ENCODE assay signal across 25 cellular contexts in the genomic region with DNA sequence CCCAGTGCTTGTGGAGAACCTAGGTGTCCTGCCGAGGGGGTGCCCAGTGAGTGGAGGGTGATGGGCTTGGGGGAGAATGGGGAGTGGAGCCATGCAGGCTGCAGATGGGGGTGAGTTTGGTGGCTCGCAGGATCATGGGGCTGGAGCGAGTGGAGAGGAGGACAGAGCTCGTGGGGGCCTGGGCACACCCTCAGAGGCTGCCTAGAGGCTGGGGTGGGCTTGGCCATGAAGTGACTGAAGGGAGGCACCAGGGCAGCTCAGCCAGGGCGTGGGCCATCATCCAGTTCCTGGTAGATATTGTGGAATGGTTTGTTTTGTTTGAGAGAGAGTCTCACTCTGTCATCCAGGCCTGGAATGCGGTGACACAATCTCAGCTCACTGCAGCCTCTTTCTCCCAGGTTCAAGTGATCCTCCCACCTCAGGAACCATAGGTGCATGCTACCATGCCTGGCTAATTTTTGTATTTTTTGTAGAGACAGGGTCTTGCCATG. TPM values are rescaled to one million over a fixed set of nuclear protein-coding genes. Genes with fewer than 3 reads are reported as not detected.
DNase-seq lines count a peak whose midpoint lies in the region; ATAC-seq and TF ChIP-seq lines count a peak whose summit lies in the region.
"Had no signal": no experiment of that assay in that cellular context is flagged by ENCODE, and none has a peak within 500 bp of the region (broad histone marks: within the 10 kb centered on the region; RNA-seq: fewer than 3 reads in every experiment).

No MANE protein-coding gene starts in this region.

- H3K9me3 ChIP-seq in Panc1 (ENCODE audit: control insufficient read depth, insufficient read depth, low read depth, low read length) (no peaks in the 10 kb centered on the region), transverse colon (no peaks in the 10 kb centered on the region)
- H3K9me3 ChIP-seq: tibial artery had no signal

- whole genome bisulfite sequencing in transverse colon (ENCODE audit: low coverage in 1 of 2), 2 donors = 77% methylated on average over 6 of the region's 6 CpGs; no CpG with 5 or more reads in 1 of the 2 donors

- CTCF ChIA-PET in activated CD4-positive, alpha-beta T cell treated with anti-CD3 and anti-CD28 coated beads for 36 hours (lab: Charles Lee) = interaction anchor here (1.1 kb wide), 1 partner anchor 185 kb away, joined by 3 read pairs; no protein-coding TSS in a partner anchor
- CTCF ChIA-PET in Panc1 (lab: Charles Lee) = interaction anchor here (0.6 kb wide), 1 partner anchor 1007 kb away, joined by 6 read pairs; no protein-coding TSS in a partner anchor

- H3K27ac Mint-ChIP-seq in activated CD4-positive, alpha-beta T cell treated with anti-CD3 and anti-CD28 coated beads for 36 hours = peak overlapping the region; percentile 29
- H3K27ac Mint-ChIP-seq: brain; immature natural killer cell; memory B cell; nephron; stimulated activated effector memory CD8-positive, alpha-beta T cell treated with anti-CD3 and anti-CD28 coated beads, Interleukin-12 subunit alpha, Interleukin-12 subunit beta, amount 100 ng/mL, for 72 hours had no signal

- H3K36me3 ChIP-seq in Panc1 (ENCODE audit: control insufficient read depth, insufficient read depth, low read length) = peaks cover 7% of the 10 kb centered on the region; the same call in 1 of the 2 replicates
- peaks cover 0 to 11% (median 4%) of the 10 kb centered on the region in 4 donors for H3K36me3 ChIP-seq in transverse colon

- peaks cover 25% of the 10 kb centered on the region for H3K4me1 Mint-ChIP-seq in activated CD4-positive, alpha-beta T cell treated with anti-CD3 and anti-CD28 coated beads for 36 hours
- H3K4me1 Mint-ChIP-seq: immature natural killer cell had no signal

- no peak for DNase-seq in activated CD4-positive, alpha-beta T cell treated with anti-CD3 and anti-CD28 coated beads for 36 hours
- DNase-seq in activated CD4-positive, alpha-beta T cell treated with anti-CD3 and anti-CD28 coated beads for 1 hour = no peak
- DNase-seq in Panc1 (ENCODE audit: low read depth, low spot score) (no peak), left colon (peak; percentile 62 to 68), transverse colon (peak; percentile 71)
- DNase-seq: activated CD4-positive, alpha-beta T cell treated with anti-CD3 and anti-CD28 coated beads for 4 hours; DMS53; dorsolateral prefrontal cortex; glutamatergic neuron; immature natural killer cell; NCI-H1092; NCI-H526; T-helper 9 cell; tibial artery had no signal

- POLR2A ChIA-PET in activated CD4-positive, alpha-beta T cell treated with anti-CD3 and anti-CD28 coated beads for 36 hours (lab: Charles Lee) = no interaction called here
- POLR2A ChIA-PET in Panc1 (lab: Charles Lee) = no interaction called here

- H3K9me3 Mint-ChIP-seq in activated CD4-positive, alpha-beta T cell treated with anti-CD3 and anti-CD28 coated beads for 36 hours (ENCODE audit: low read depth) = no peaks in the 10 kb centered on the region
- H3K9me3 Mint-ChIP-seq: activated naive CD4-positive, alpha-beta T cell treated with anti-CD3 and anti-CD28 coated beads, Interleukin-2, amount 50 U/mL, for 72 hours; brain; immature natural killer cell; memory B cell; nephron; stimulated activated effector memory CD8-positive, alpha-beta T cell treated with anti-CD3 and anti-CD28 coated beads, Interleukin-12 subunit alpha, Interleukin-12 subunit beta, amount 100 ng/mL, for 72 hours had no signal

- ATAC-seq in activated CD4-positive, alpha-beta T cell treated with anti-CD3 and anti-CD28 coated beads for 36 hours = no peak
- ATAC-seq in Panc1 (peak; percentile 45; the same call in 1 of the 2 replicates), left colon (peak; percentile 88), GM18868 (IDR thresholded peaks at IDR 0.05; ENCODE audit: unreplicated experiment) (no peak), HG03280 (IDR thresholded peaks at IDR 0.05; ENCODE audit: unreplicated experiment) (no peak), HG02870 (IDR thresholded peaks at IDR 0.05; ENCODE audit: unreplicated experiment) (no peak)
- ATAC-seq: activated naive CD4-positive, alpha-beta T cell treated with anti-CD3 and anti-CD28 coated beads, Interleukin-2, amount 50 U/mL, for 72 hours; stimulated activated effector memory CD8-positive, alpha-beta T cell treated with anti-CD3 and anti-CD28 coated beads, Interleukin-12 subunit alpha, Interleukin-12 subunit beta, amount 100 ng/mL, for 72 hours had no signal

- H3K27ac ChIP-seq in Panc1 (ENCODE audit: low read length) (no peak overlapping the region), transverse colon (peak overlapping the region; percentile 21 to 64 (median 40))
- H3K27ac ChIP-seq: 22Rv1, C4-2B, dorsolateral prefrontal cortex, tibial artery had no signal

- no peak for TF ChIP-seq POLR2A in transverse colon (IDR thresholded peaks at IDR 0.05)

- TF ChIP-seq EP300 in transverse colon (IDR thresholded peaks at IDR 0.05; ENCODE audit: low read depth) = no peak

- BruUV-seq in Panc1 (replicated peaks; lab: Mats Ljungman, UMichigan) = no TSS peak

- no peaks in the 10 kb centered on the region for H3K27me3 Mint-ChIP-seq in activated CD4-positive, alpha-beta T cell treated with anti-CD3 and anti-CD28 coated beads for 36 hours
- H3K27me3 Mint-ChIP-seq: brain, memory B cell had no signal

- peaks cover 51% of the 10 kb centered on the region for H3K36me3 Mint-ChIP-seq in activated CD4-positive, alpha-beta T cell treated with anti-CD3 and anti-CD28 coated beads for 36 hours (ENCODE audit: low read depth)
- H3K36me3 Mint-ChIP-seq: brain; stimulated activated effector memory CD8-positive, alpha-beta T cell treated with anti-CD3 and anti-CD28 coated beads, Interleukin-12 subunit alpha, Interleukin-12 subunit beta, amount 100 ng/mL, for 72 hours had no signal

- intact Hi-C loops in activated CD4-positive, alpha-beta T cell treated with anti-CD3 and anti-CD28 coated beads for 36 hours (cut with DNase I, micrococcal nuclease) = no loop called here
- intact Hi-C loops in Panc1 (cut with micrococcal nuclease; ENCODE audit: unreplicated experiment) (no loop called here), left colon (cut with DNase I, micrococcal nuclease) (no loop called here), transverse colon (cut with DNase I; ENCODE audit: low total_unique reads) (no loop called here)

- H3K27me3 ChIP-seq in Panc1 (ENCODE audit: control insufficient read depth, insufficient read depth, low read length) (no peaks in the 10 kb centered on the region), transverse colon (no peaks in the 10 kb centered on the region)
- H3K27me3 ChIP-seq: dorsolateral prefrontal cortex, tibial artery had no signal

- in situ Hi-C loops in Panc1 (cut with HindIII; ENCODE audit: low pct_unique_long_range_greater_than_20kb, low sequenced_read_pairs) = no loop called here
- in situ Hi-C loops in transverse colon (cut with MboI; ENCODE audit: low pct_ligation_motif_present in 1 of 4, low pct_unique_long_range_greater_than_20kb in 1 of 4, low sequenced_read_pairs in 3 of 4) = no loop called here

- H3K4me1 ChIP-seq in Panc1 (ENCODE audit: control insufficient read depth, insufficient read depth, low read length) (no peaks in the 10 kb centered on the region), transverse colon (peaks cover 0 to 18% (median 11%) of the 10 kb centered on the region in 4 donors)

- TF ChIP-seq CTCF in Panc1 (IDR thresholded peaks at IDR 0.05) = no peak
- peak in 1 of 5 experiments; percentile 5 for TF ChIP-seq CTCF in transverse colon (IDR thresholded peaks at IDR 0.05)

- no peak overlapping the region for H3K4me3 Mint-ChIP-seq in activated CD4-positive, alpha-beta T cell treated with anti-CD3 and anti-CD28 coated beads for 36 hours
- H3K4me3 Mint-ChIP-seq: brain; immature natural killer cell; memory B cell; nephron; stimulated activated effector memory CD8-positive, alpha-beta T cell treated with anti-CD3 and anti-CD28 coated beads, Interleukin-12 subunit alpha, Interleukin-12 subunit beta, amount 100 ng/mL, for 72 hours had no signal

- no peak overlapping the region for H3K4me3 ChIP-seq in Panc1 (ENCODE audit: low read depth in 2 of 2, low read length in 2 of 2)
- H3K4me3 ChIP-seq in transverse colon = no peak overlapping the region
- H3K4me3 ChIP-seq: dorsolateral prefrontal cortex, K562, tibial artery had no signal

RNA-seq across cellular contexts. Expression of a gene that starts 43.4 kb away (rescaled TPM):
- total RNA-seq in activated CD4-positive, alpha-beta T cell treated with anti-CD3 and anti-CD28 coated beads for 36 hours = under 1 TPM; 0.23 to 0.53 TPM
- 0.44 TPM for total RNA-seq in Panc1 (2021; ENCODE audit: unreplicated experiment)
- polyA plus RNA-seq in Panc1 (2012; ENCODE audit: insufficient read length) = 0.97 TPM
- 100 to 1,000 TPM; 186 to 331 TPM for total RNA-seq in left colon
- 100 to 1,000 TPM; 306 to 597 (median 420) TPM for total RNA-seq in transverse colon
- polyA plus RNA-seq: K562 had no signal

Comparison
In these comparisons a context has a peak if more than half of its experiments do, and no peak if none do; other contexts are left out.
1. ATAC-seq: peak in Panc1 (single experiment) and left colon (single experiment); none in activated CD4-positive, alpha-beta T cell treated with anti-CD3 and anti-CD28 coated beads for 36 hours (single experiment), GM18868 (single experiment), HG03280 (single experiment) and HG02870 (single experiment).
2. DNase-seq: peak in left colon (2 of 2) and transverse colon (single experiment); none in activated CD4-positive, alpha-beta T cell treated with anti-CD3 and anti-CD28 coated beads for 36 hours (single experiment), activated CD4-positive, alpha-beta T cell treated with anti-CD3 and anti-CD28 coated beads for 1 hour (single experiment) and Panc1 (single experiment).
3. RNA of a gene that starts 43.4 kb away (total RNA-seq): 306 to 597 TPM in transverse colon and 186 to 331 TPM in left colon; 0.23 to 0.53 TPM in activated CD4-positive, alpha-beta T cell treated with anti-CD3 and anti-CD28 coated beads for 36 hours and 0.44 TPM in Panc1 (single experiment); every median in the first group is over 100 times any median in the second.